In the genomic region with DNA sequence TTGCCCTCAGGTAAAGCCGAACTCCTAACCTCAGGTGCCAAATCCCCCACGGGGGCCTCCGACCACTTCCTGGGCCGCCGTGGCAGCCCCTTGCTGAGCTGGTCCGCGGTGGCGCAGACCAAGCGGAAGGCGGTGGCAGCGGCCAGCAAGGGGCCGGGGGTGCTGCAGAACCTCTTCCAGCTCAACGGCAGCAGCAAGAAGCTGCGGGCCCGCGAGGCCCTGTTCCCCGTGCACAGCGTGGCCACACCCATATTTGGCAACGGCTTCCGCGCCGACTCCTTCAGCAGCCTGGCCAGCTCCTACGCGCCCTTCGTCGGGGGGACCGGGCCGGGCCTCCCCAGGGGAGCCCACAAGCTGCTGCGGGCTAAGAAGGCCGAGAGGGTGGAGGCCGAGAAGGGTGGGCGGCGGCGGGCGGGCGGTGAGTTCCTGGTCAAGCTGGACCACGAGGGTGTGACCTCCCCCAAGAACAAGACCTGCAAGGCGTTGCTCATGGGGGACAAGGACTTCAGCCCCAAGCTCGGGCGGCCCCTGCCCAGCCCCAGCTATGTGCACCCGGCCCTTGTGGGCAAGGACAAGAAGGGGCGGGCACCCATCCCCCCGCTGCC, we compare ENCODE assay signal across 1 cellular context.
TF ChIP-seq lines count a peak whose summit lies in the region.

No MANE protein-coding gene starts in this region.

TF ChIP-seq in K562, 482 proteins besides CTCF, POLR2A, EP300 and RAD21 (continued from another document and continues in another):
- TF ChIP-seq, protein P1, sequence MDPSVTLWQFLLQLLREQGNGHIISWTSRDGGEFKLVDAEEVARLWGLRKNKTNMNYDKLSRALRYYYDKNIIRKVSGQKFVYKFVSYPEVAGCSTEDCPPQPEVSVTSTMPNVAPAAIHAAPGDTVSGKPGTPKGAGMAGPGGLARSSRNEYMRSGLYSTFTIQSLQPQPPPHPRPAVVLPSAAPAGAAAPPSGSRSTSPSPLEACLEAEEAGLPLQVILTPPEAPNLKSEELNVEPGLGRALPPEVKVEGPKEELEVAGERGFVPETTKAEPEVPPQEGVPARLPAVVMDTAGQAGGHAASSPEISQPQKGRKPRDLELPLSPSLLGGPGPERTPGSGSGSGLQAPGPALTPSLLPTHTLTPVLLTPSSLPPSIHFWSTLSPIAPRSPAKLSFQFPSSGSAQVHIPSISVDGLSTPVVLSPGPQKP (CRISPR knock-in tag; IDR thresholded peaks at IDR 0.05): peak; percentile 97
- TF ChIP-seq POLR2G (IDR thresholded peaks at IDR 0.05; ENCODE audit: low read depth, low read length) (peak; percentile 54), L3MBTL2 (IDR thresholded peaks at IDR 0.05) (peak; percentile 65; the same call in 1 of the 2 replicates), HNRNPLL (IDR thresholded peaks at IDR 0.05; ENCODE audit: low read depth, low read length, poor library complexity, severe bottlenecking) (no peak), DMBX1 (CRISPR knock-in tag; IDR thresholded peaks at IDR 0.05; ENCODE audit: borderline replicate concordance) (no peak), HMGN3 (IDR thresholded peaks at IDR 0.05; ENCODE audit: borderline replicate concordance, extremely low read depth, insufficient read length, low read depth, low read length) (peak; percentile 33), GATA2 (CRISPR knock-in tag; IDR thresholded peaks at IDR 0.05) (no peak), RBFOX2 (IDR thresholded peaks at IDR 0.05; ENCODE audit: low read depth, low read length) (peak; percentile 49), RBM14 (IDR thresholded peaks at IDR 0.05; ENCODE audit: borderline replicate concordance, insufficient read depth, low read depth, low read length) (0 out of 2 replicates have a peak, but pooled peaks have one; percentile 31), TRIM24 (IDR thresholded peaks at IDR 0.05) (no peak), CBFA2T3 (IDR thresholded peaks at IDR 0.05) (no peak), STAT5B (CRISPR knock-in tag; IDR thresholded peaks at IDR 0.05) (no peak), ZNF79 (CRISPR knock-in tag; IDR thresholded peaks at IDR 0.05; ENCODE audit: low read depth) (no peak), NEUROD1 (IDR thresholded peaks at IDR 0.05; ENCODE audit: borderline replicate concordance, low read depth, low read length, partially characterized antibody) (no peak), CEBPB (tag; IDR thresholded peaks at IDR 0.05) (peak; percentile 33; the same call in 1 of the 2 replicates), ETV1 (tag; conservative IDR thresholded peaks at IDR 0.05; ENCODE audit: low read depth) (no peak), SOX6 (IDR thresholded peaks at IDR 0.05) (no peak), CAMTA2 (CRISPR knock-in tag; conservative IDR thresholded peaks at IDR 0.05) (no peak)
- TF ChIP-seq, protein P2, sequence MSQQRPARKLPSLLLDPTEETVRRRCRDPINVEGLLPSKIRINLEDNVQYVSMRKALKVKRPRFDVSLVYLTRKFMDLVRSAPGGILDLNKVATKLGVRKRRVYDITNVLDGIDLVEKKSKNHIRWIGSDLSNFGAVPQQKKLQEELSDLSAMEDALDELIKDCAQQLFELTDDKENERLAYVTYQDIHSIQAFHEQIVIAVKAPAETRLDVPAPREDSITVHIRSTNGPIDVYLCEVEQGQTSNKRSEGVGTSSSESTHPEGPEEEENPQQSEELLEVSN (IDR thresholded peaks at IDR 0.05; ENCODE audit: borderline replicate concordance in 1 of 2, extremely low read depth in 1 of 2, insufficient read depth in 1 of 2, insufficient read length in 1 of 2, low read depth in 1 of 2, low read length in 1 of 2, poor library complexity in 1 of 2, severe bottlenecking in 1 of 2): peak; percentile 19 to 59
- TF ChIP-seq, protein P3, sequence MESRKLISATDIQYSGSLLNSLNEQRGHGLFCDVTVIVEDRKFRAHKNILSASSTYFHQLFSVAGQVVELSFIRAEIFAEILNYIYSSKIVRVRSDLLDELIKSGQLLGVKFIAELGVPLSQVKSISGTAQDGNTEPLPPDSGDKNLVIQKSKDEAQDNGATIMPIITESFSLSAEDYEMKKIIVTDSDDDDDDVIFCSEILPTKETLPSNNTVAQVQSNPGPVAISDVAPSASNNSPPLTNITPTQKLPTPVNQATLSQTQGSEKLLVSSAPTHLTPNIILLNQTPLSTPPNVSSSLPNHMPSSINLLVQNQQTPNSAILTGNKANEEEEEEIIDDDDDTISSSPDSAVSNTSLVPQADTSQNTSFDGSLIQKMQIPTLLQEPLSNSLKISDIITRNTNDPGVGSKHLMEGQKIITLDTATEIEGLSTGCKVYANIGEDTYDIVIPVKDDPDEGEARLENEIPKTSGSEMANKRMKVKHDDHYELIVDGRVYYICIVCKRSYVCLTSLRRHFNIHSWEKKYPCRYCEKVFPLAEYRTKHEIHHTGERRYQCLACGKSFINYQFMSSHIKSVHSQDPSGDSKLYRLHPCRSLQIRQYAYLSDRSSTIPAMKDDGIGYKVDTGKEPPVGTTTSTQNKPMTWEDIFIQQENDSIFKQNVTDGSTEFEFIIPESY (CRISPR knock-in tag; IDR thresholded peaks at IDR 0.05): peak; percentile 42; the same call in 1 of the 2 replicates
- TF ChIP-seq, protein P4, sequence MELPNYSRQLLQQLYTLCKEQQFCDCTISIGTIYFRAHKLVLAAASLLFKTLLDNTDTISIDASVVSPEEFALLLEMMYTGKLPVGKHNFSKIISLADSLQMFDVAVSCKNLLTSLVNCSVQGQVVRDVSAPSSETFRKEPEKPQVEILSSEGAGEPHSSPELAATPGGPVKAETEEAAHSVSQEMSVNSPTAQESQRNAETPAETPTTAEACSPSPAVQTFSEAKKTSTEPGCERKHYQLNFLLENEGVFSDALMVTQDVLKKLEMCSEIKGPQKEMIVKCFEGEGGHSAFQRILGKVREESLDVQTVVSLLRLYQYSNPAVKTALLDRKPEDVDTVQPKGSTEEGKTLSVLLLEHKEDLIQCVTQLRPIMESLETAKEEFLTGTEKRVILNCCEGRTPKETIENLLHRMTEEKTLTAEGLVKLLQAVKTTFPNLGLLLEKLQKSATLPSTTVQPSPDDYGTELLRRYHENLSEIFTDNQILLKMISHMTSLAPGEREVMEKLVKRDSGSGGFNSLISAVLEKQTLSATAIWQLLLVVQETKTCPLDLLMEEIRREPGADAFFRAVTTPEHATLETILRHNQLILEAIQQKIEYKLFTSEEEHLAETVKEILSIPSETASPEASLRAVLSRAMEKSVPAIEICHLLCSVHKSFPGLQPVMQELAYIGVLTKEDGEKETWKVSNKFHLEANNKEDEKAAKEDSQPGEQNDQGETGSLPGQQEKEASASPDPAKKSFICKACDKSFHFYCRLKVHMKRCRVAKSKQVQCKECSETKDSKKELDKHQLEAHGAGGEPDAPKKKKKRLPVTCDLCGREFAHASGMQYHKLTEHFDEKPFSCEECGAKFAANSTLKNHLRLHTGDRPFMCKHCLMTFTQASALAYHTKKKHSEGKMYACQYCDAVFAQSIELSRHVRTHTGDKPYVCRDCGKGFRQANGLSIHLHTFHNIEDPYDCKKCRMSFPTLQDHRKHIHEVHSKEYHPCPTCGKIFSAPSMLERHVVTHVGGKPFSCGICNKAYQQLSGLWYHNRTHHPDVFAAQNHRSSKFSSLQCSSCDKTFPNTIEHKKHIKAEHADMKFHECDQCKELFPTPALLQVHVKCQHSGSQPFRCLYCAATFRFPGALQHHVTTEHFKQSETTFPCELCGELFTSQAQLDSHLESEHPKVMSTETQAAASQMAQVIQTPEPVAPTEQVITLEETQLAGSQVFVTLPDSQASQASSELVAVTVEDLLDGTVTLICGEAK (IDR thresholded peaks at IDR 0.05): no peak
- TF ChIP-seq, protein P4 (CRISPR knock-in tag; IDR thresholded peaks at IDR 0.05): no peak
- TF ChIP-seq, protein P5, sequence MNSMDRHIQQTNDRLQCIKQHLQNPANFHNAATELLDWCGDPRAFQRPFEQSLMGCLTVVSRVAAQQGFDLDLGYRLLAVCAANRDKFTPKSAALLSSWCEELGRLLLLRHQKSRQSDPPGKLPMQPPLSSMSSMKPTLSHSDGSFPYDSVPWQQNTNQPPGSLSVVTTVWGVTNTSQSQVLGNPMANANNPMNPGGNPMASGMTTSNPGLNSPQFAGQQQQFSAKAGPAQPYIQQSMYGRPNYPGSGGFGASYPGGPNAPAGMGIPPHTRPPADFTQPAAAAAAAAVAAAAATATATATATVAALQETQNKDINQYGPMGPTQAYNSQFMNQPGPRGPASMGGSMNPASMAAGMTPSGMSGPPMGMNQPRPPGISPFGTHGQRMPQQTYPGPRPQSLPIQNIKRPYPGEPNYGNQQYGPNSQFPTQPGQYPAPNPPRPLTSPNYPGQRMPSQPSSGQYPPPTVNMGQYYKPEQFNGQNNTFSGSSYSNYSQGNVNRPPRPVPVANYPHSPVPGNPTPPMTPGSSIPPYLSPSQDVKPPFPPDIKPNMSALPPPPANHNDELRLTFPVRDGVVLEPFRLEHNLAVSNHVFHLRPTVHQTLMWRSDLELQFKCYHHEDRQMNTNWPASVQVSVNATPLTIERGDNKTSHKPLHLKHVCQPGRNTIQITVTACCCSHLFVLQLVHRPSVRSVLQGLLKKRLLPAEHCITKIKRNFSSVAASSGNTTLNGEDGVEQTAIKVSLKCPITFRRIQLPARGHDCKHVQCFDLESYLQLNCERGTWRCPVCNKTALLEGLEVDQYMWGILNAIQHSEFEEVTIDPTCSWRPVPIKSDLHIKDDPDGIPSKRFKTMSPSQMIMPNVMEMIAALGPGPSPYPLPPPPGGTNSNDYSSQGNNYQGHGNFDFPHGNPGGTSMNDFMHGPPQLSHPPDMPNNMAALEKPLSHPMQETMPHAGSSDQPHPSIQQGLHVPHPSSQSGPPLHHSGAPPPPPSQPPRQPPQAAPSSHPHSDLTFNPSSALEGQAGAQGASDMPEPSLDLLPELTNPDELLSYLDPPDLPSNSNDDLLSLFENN (IDR thresholded peaks at IDR 0.05; ENCODE audit: low read depth in 2 of 2, low read length in 2 of 2): no peak
- TF ChIP-seq, protein P6, sequence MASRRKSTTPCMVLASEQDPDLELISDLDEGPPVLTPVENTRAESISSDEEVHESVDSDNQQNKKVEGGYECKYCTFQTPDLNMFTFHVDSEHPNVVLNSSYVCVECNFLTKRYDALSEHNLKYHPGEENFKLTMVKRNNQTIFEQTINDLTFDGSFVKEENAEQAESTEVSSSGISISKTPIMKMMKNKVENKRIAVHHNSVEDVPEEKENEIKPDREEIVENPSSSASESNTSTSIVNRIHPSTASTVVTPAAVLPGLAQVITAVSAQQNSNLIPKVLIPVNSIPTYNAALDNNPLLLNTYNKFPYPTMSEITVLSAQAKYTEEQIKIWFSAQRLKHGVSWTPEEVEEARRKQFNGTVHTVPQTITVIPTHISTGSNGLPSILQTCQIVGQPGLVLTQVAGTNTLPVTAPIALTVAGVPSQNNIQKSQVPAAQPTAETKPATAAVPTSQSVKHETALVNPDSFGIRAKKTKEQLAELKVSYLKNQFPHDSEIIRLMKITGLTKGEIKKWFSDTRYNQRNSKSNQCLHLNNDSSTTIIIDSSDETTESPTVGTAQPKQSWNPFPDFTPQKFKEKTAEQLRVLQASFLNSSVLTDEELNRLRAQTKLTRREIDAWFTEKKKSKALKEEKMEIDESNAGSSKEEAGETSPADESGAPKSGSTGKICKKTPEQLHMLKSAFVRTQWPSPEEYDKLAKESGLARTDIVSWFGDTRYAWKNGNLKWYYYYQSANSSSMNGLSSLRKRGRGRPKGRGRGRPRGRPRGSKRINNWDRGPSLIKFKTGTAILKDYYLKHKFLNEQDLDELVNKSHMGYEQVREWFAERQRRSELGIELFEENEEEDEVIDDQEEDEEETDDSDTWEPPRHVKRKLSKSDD (conservative IDR thresholded peaks at IDR 0.05; ENCODE audit: low read length): no peak
- TF ChIP-seq, protein P7, sequence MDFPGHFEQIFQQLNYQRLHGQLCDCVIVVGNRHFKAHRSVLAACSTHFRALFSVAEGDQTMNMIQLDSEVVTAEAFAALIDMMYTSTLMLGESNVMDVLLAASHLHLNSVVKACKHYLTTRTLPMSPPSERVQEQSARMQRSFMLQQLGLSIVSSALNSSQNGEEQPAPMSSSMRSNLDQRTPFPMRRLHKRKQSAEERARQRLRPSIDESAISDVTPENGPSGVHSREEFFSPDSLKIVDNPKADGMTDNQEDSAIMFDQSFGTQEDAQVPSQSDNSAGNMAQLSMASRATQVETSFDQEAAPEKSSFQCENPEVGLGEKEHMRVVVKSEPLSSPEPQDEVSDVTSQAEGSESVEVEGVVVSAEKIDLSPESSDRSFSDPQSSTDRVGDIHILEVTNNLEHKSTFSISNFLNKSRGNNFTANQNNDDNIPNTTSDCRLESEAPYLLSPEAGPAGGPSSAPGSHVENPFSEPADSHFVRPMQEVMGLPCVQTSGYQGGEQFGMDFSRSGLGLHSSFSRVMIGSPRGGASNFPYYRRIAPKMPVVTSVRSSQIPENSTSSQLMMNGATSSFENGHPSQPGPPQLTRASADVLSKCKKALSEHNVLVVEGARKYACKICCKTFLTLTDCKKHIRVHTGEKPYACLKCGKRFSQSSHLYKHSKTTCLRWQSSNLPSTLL (IDR thresholded peaks at IDR 0.05): no peak
- TF ChIP-seq, protein P8, sequence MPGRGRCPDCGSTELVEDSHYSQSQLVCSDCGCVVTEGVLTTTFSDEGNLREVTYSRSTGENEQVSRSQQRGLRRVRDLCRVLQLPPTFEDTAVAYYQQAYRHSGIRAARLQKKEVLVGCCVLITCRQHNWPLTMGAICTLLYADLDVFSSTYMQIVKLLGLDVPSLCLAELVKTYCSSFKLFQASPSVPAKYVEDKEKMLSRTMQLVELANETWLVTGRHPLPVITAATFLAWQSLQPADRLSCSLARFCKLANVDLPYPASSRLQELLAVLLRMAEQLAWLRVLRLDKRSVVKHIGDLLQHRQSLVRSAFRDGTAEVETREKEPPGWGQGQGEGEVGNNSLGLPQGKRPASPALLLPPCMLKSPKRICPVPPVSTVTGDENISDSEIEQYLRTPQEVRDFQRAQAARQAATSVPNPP (IDR thresholded peaks at IDR 0.05; ENCODE audit: borderline replicate concordance, insufficient read depth, insufficient read length): no peak
